Comparison of ENCODE assay signal across 9 cellular contexts in genomic region chr3:38834110-38834509, GRCh38. TPM values are rescaled to one million over a fixed set of nuclear protein-coding genes. Genes with fewer than 3 reads are reported as not detected.
A peak's percentile ranks its signal among the peaks of the same experiment; 100 is the strongest.
DNase-seq lines count a peak whose midpoint lies in the region; ATAC-seq and TF ChIP-seq lines count a peak whose summit lies in the region.
"Had no signal": no experiment of that assay in that cellular context is flagged by ENCODE, and none has a peak within 500 bp of the region (broad histone marks: within the 10 kb centered on the region; RNA-seq: fewer than 3 reads in every experiment).

No MANE protein-coding gene starts in this region.

- no peaks in the 10 kb centered on the region for H3K36me3 ChIP-seq in IMR-90 (ENCODE audit: control insufficient read depth, insufficient read depth, low read length)

- H2BK120ac ChIP-seq in IMR-90 (ENCODE audit: low read depth, low read length), result peak overlapping the region; percentile 98

- peak overlapping the region; percentile 76 for H2AK9ac ChIP-seq in IMR-90 (replicated peaks; ENCODE audit: low read depth, low read length, poor library complexity)

- peak overlapping the region; percentile 59 for H3K27ac ChIP-seq in IMR-90 (ENCODE audit: insufficient read depth, low read length)
- H3K27ac ChIP-seq: HL-60 had no signal

- no peak for TF ChIP-seq POLR2A in IMR-90 (IDR thresholded peaks at IDR 0.05; ENCODE audit: low read depth, low read length)

- DNase-seq in Caki2 (ENCODE audit: low read depth), result peak; percentile 9
- peak; percentile 81 for DNase-seq in IMR-90
- peak; percentile 9 to 38 (median 15) for DNase-seq in activated CD8-positive, alpha-beta memory T cell treated with anti-CD3 and anti-CD28 coated beads for 48 hours (ENCODE audit: low read depth in 2 of 3, low spot score in 2 of 3)
- peak; percentile 69 for DNase-seq in left ventricle myocardium superior
- peak; percentile 10 for DNase-seq in stimulated activated CD4-positive, alpha-beta T cell treated with anti-CD3 and anti-CD28 coated beads, Interleukin-4, amount 100 ng/mL, for 1 hour
- no peak for DNase-seq in NCI-H2196 treated with DMSO at 0.1 percent for 48 hours (lab: John Stamatoyannopoulos, UW; ENCODE audit: unreplicated experiment)

- peak overlapping the region; percentile 67 to 94 for H4K8ac ChIP-seq in IMR-90 (ENCODE audit: low read depth in 2 of 2, low read length in 2 of 2)

- H3K4ac ChIP-seq in IMR-90 (ENCODE audit: low read depth, low read length), result peak overlapping the region; percentile 95

- H2BK15ac ChIP-seq in IMR-90 (ENCODE audit: low read depth, low read length), result peak overlapping the region; percentile 81

- no peaks in the 10 kb centered on the region for H3K27me3 ChIP-seq in IMR-90 (ENCODE audit: control insufficient read depth, insufficient read depth, low read length)

- peak; percentile 74 for ATAC-seq in IMR-90 (ENCODE audit: low read depth)
- ATAC-seq in left ventricle myocardium superior, result peak; percentile 84
- no peak for ATAC-seq in GM21381 (IDR thresholded peaks at IDR 0.05; ENCODE audit: unreplicated experiment)
- no peak for ATAC-seq in GM19023 (IDR thresholded peaks at IDR 0.05; ENCODE audit: unreplicated experiment)

- no peak overlapping the region; the same call in 1 of the 2 replicates for H3K4me2 ChIP-seq in IMR-90 (ENCODE audit: low read depth, low read length)

- peaks cover 34% of the 10 kb centered on the region for H3K9me1 ChIP-seq in IMR-90 (ENCODE audit: insufficient read depth, low read length)

- POLR2A ChIA-PET in IMR-90 (lab: Charles Lee; ENCODE audit: unreplicated experiment), result interaction anchor here (0.5 kb wide), 1 partner anchor 79 kb away, joined by 4 read pairs; no protein-coding TSS in a partner anchor

- H2BK5ac ChIP-seq in IMR-90 (ENCODE audit: low read depth, low read length, poor library complexity, severe bottlenecking), result peak overlapping the region; percentile 73

- H4K91ac ChIP-seq in IMR-90 (ENCODE audit: insufficient read depth, low read depth, low read length), result peak overlapping the region; percentile 93

- peaks cover 29% of the 10 kb centered on the region for H3K4me1 ChIP-seq in IMR-90 (ENCODE audit: control insufficient read depth, insufficient read depth, low read length)

- H3K9ac ChIP-seq in IMR-90 (ENCODE audit: low read depth, low read length), result no peak overlapping the region

- H2BK20ac ChIP-seq in IMR-90 (ENCODE audit: low read depth, low read length), result peak overlapping the region; percentile 99

- H2AFZ ChIP-seq in IMR-90 (replicated peaks; ENCODE audit: low read length, poor library complexity), result peak overlapping the region; percentile 79

- no peak for TF ChIP-seq CTCF in IMR-90 (conservative IDR thresholded peaks at IDR 0.05; ENCODE audit: low read depth, low read length)

- no TSS peak for BruUV-seq in IMR-90 (replicated peaks; lab: Mats Ljungman, UMichigan)

- in situ Hi-C loops in Caki2 (cut with HindIII; ENCODE audit: low pct_unique_long_range_greater_than_20kb, low sequenced_read_pairs), result no loop called here
- in situ Hi-C loops in IMR-90 (cut with MboI; ENCODE audit: low sequenced_read_pairs), result loop anchor here (10.0 kb wide), 1 partner anchor 99 kb away; no protein-coding TSS in a partner anchor

- H3K79me1 ChIP-seq in IMR-90 (ENCODE audit: low read depth in 1 of 2, low read length in 2 of 2), result no peaks in the 10 kb centered on the region

- peak overlapping the region; percentile 80; the same call in 1 of the 2 replicates for H3K14ac ChIP-seq in IMR-90 (replicated peaks; ENCODE audit: low read depth, low read length)

- peak overlapping the region; percentile 82 for H2AK5ac ChIP-seq in IMR-90 (ENCODE audit: low read depth, low read length)

- no peaks in the 10 kb centered on the region for H4K20me1 ChIP-seq in IMR-90 (ENCODE audit: insufficient read depth, low read length)

- WGBS in IMR-90 (ENCODE audit: extremely low coverage in 2 of 2, insufficient read length in 1 of 2), 2 experiments, result 0% methylated on average over 1 of the region's 8 CpGs; no CpG with 5 or more reads in 1 of the 2 experiments

- TF ChIP-seq RAD21 in IMR-90 (IDR thresholded peaks at IDR 0.05; ENCODE audit: low read length), result no peak

- H3K9me3 ChIP-seq in IMR-90 (ENCODE audit: control insufficient read depth, insufficient read depth, low read length), result no peaks in the 10 kb centered on the region

- peak overlapping the region; percentile 90 for H3K56ac ChIP-seq in IMR-90 (ENCODE audit: extremely low read depth, insufficient read depth, low read length)

- CTCF ChIA-PET in IMR-90 (lab: Yijun Ruan, JAX), result interaction anchor here (1.4 to 2.2 kb wide), 2 partner anchors 10 to 166 kb away, joined by 4 to 10 read pairs; no protein-coding TSS in a partner anchor

- peak overlapping the region; percentile 13 for H4K5ac ChIP-seq in IMR-90 (ENCODE audit: low read depth, low read length)

- no peak overlapping the region for H3K4me3 ChIP-seq in IMR-90 (ENCODE audit: insufficient read depth, low read depth, low read length)

- peak overlapping the region; percentile 79 for H3K23ac ChIP-seq in IMR-90 (ENCODE audit: low read depth, low read length)

- intact Hi-C loops in IMR-90 (cut with micrococcal nuclease) (no loop called here), left ventricle myocardium superior (cut with micrococcal nuclease) (no loop called here)

- dilution Hi-C loops in IMR-90 (cut with HindIII; ENCODE audit: low sequenced_read_pairs, unreplicated experiment), result no loop called here

- peak overlapping the region; percentile 78; the same call in 1 of the 2 replicates for H3K18ac ChIP-seq in IMR-90 (ENCODE audit: low read depth, low read length)

TF ChIP-seq in IMR-90, 13 proteins besides CTCF, POLR2A, EP300 and RAD21:
- TF ChIP-seq ELK1 (IDR thresholded peaks at IDR 0.05; ENCODE audit: borderline replicate concordance, low read depth, low read length) (no peak), USF2 (IDR thresholded peaks at IDR 0.05; ENCODE audit: low read depth, low read length) (no peak; the same call in 1 of the 2 replicates), RCOR1 (IDR thresholded peaks at IDR 0.05; ENCODE audit: insufficient replicate concordance, low read length) (peak; percentile 56), RFX5 (IDR thresholded peaks at IDR 0.05; ENCODE audit: low read depth, low read length) (no peak), BHLHE40 (IDR thresholded peaks at IDR 0.05; ENCODE audit: low read depth, low read length) (peak; percentile 6; the same call in 1 of the 2 replicates), FOS (IDR thresholded peaks at IDR 0.05; ENCODE audit: low read depth, low read length) (peak; percentile 83), MAZ (IDR thresholded peaks at IDR 0.05; ENCODE audit: borderline replicate concordance, low read depth, low read length) (peak; percentile 60; the same call in 1 of the 2 replicates), SMC3 (IDR thresholded peaks at IDR 0.05; ENCODE audit: low read depth, low read length) (no peak)
TF ChIP-seq in IMR-90: peak in this region for 4.

RNA-seq across cellular contexts. Expression of gene SCN10A, which starts 18.1 kb away (rescaled TPM):
- not detected in 2 replicates for total RNA-seq in Caki2 (2014; rRNA removed; shearing (Covaris generic); ENCODE audit: low replicate concordance)
- not detected in 2 replicates for total RNA-seq in IMR-90 (2012; rRNA removed)
- not detected in 2 replicates for polyA plus RNA-seq in IMR-90 (2012; rRNA removed)
- polyA plus RNA-seq in IMR-90 (2012; cell fraction: cytosol; rRNA removed), result under 0.01 TPM in 1 of 2 replicates, not detected in the other
- 0.01 TPM in 2 replicates for polyA plus RNA-seq in IMR-90 (2012; cell fraction: nucleus; rRNA removed; ENCODE audit: low replicate concordance)
- 0.02 TPM for total RNA-seq in left ventricle myocardium superior

Comparison
In these comparisons a context has a peak if more than half of its experiments do, and no peak if none do; other contexts are left out.
1. ATAC-seq: peak in IMR-90 (single experiment) and left ventricle myocardium superior (single experiment); none in GM21381 (single experiment) and GM19023 (single experiment).